Comparison of ENCODE assay signal across 21 cellular contexts in genomic region chr10:83606275-83606674, GRCh38.
DNase-seq lines count a peak whose midpoint lies in the region; ATAC-seq, FAIRE-seq and TF ChIP-seq lines count a peak whose summit lies in the region.
"Had no signal": no experiment of that assay in that cellular context is flagged by ENCODE, and none has a peak within 500 bp of the region (broad histone marks: within the 10 kb centered on the region; RNA-seq: fewer than 3 reads in every experiment).

No MANE protein-coding gene starts in this region.

- H3K27me3 ChIP-seq in right atrium auricular region (no peaks in the 10 kb centered on the region), astrocyte (ENCODE audit: insufficient read depth, low read length) (no peaks in the 10 kb centered on the region), iPS DF 6.9 (ENCODE audit: control insufficient read depth, insufficient read depth, low read length) (no peaks in the 10 kb centered on the region)
- H3K27me3 ChIP-seq: ovary, upper lobe of left lung had no signal

- no peak overlapping the region for H3K4me3 Mint-ChIP-seq in astrocyte (ENCODE audit: unreplicated experiment)
- H3K4me3 Mint-ChIP-seq in activated CD8-positive, alpha-beta T cell treated with anti-CD3 and anti-CD28 coated beads for 36 hours = no peak overlapping the region
- H3K4me3 Mint-ChIP-seq: activated naive CD8-positive, alpha-beta T cell treated with anti-CD3 and anti-CD28 coated beads, Interleukin-2, amount 50 U/mL, for 24 hours; activated T-helper 1 cell treated with anti-CD3 and anti-CD28 coated beads, Interleukin-12 subunit alpha, Interleukin-12 subunit beta, Interleukin-2, Interleukin-4 antibody, amounts not matched to agents 30 ng/mL and 10 ng/mL and 1 ng/mL, durations not matched to agents 14 hours and 24 hours and 36 hours; CD8-positive, alpha-beta T cell; central memory CD8-positive, alpha-beta T cell; stimulated activated naive B cell treated with anti-CD40 and anti-IgM and Interleukin-4, amounts not matched to agents 10 μg/mL and 1 μg/mL and 100 μg/mL, for 72 hours had no signal

- H2AFZ ChIP-seq in astrocyte (ENCODE audit: low read depth, low read length) = peak overlapping the region; percentile 58

- peaks cover 33% of the 10 kb centered on the region for H3K4me1 Mint-ChIP-seq in astrocyte (ENCODE audit: low read depth, unreplicated experiment)
- H3K4me1 Mint-ChIP-seq in activated CD8-positive, alpha-beta T cell treated with anti-CD3 and anti-CD28 coated beads for 36 hours (ENCODE audit: low read depth) = no peaks in the 10 kb centered on the region
- H3K4me1 Mint-ChIP-seq: activated naive CD8-positive, alpha-beta T cell treated with anti-CD3 and anti-CD28 coated beads, Interleukin-2, amount 50 U/mL, for 24 hours; stimulated activated naive B cell treated with anti-CD40 and anti-IgM and Interleukin-4, amounts not matched to agents 10 μg/mL and 1 μg/mL and 100 μg/mL, for 72 hours had no signal

- DNase-seq in Right ventricle myocardium inferior (ENCODE audit: missing footprints) = no peak
- DNase-seq in right atrium auricular region (ENCODE audit: low spot score) = no peak
- peak; percentile 39 for DNase-seq in astrocyte (ENCODE audit: low read depth)
- peak; percentile 13 for DNase-seq in iPS DF 6.9 (ENCODE audit: low read depth, low spot score)
- DNase-seq in DMS153 (lab: John Stamatoyannopoulos, UW) = no peak
- no peak for DNase-seq in NCI-H2107 (lab: John Stamatoyannopoulos, UW)
- DNase-seq in activated CD8-positive, alpha-beta T cell treated with anti-CD3 and anti-CD28 coated beads for 36 hours = no peak
- DNase-seq: activated CD4-positive, alpha-beta T cell treated with anti-CD3 and anti-CD28 coated beads, Interleukin-2, amount 50 U/mL, for 48 hours; activated naive CD8-positive, alpha-beta T cell treated with anti-CD3 and anti-CD28 coated beads, Interleukin-2, amount 50 U/mL, for 24 hours; CD8-positive, alpha-beta T cell; NCI-H2227 treated with DMSO at 0.1 percent for 48 hours; ovary; stimulated activated naive B cell treated with anti-CD40 and anti-IgM and Interleukin-4, amounts not matched to agents 10 μg/mL and 1 μg/mL and 100 μg/mL, for 72 hours; upper lobe of left lung had no signal

- POLR2A ChIA-PET in activated CD8-positive, alpha-beta T cell treated with anti-CD3 and anti-CD28 coated beads for 36 hours (lab: Charles Lee) = no interaction called here

- no peaks in the 10 kb centered on the region for H3K79me2 ChIP-seq in astrocyte (ENCODE audit: insufficient read depth, low read length)

- H3K27me3 Mint-ChIP-seq in astrocyte (ENCODE audit: low read depth, unreplicated experiment) = no peaks in the 10 kb centered on the region
- H3K27me3 Mint-ChIP-seq in activated CD8-positive, alpha-beta T cell treated with anti-CD3 and anti-CD28 coated beads for 36 hours = no peaks in the 10 kb centered on the region
- H3K27me3 Mint-ChIP-seq: activated naive CD8-positive, alpha-beta T cell treated with anti-CD3 and anti-CD28 coated beads, Interleukin-2, amount 50 U/mL, for 24 hours; central memory CD8-positive, alpha-beta T cell; stimulated activated naive B cell treated with anti-CD40 and anti-IgM and Interleukin-4, amounts not matched to agents 10 μg/mL and 1 μg/mL and 100 μg/mL, for 72 hours had no signal

- H3K4me3 ChIP-seq in right atrium auricular region (no peak overlapping the region), astrocyte (ENCODE audit: insufficient read depth, low read depth, low read length) (no peak overlapping the region), iPS DF 6.9 (ENCODE audit: low read length) (no peak overlapping the region)
- H3K4me3 ChIP-seq: ovary, upper lobe of left lung had no signal

- TF ChIP-seq CTCF in right atrium auricular region (IDR thresholded peaks at IDR 0.05) (no peak), astrocyte (IDR thresholded peaks at IDR 0.05; ENCODE audit: insufficient read depth, low read depth, low read length) (no peak)
- TF ChIP-seq CTCF in activated CD8-positive, alpha-beta T cell treated with anti-CD3 and anti-CD28 coated beads for 36 hours (IDR thresholded peaks at IDR 0.05) = no peak

- H3K9me3 Mint-ChIP-seq in astrocyte (ENCODE audit: unreplicated experiment) = peaks cover 2% of the 10 kb centered on the region
- peaks cover 2% of the 10 kb centered on the region for H3K9me3 Mint-ChIP-seq in activated CD8-positive, alpha-beta T cell treated with anti-CD3 and anti-CD28 coated beads for 36 hours
- H3K9me3 Mint-ChIP-seq: activated T-helper 1 cell treated with anti-CD3 and anti-CD28 coated beads, Interleukin-12 subunit alpha, Interleukin-12 subunit beta, Interleukin-2, Interleukin-4 antibody, amounts not matched to agents 30 ng/mL and 10 ng/mL and 1 ng/mL, durations not matched to agents 14 hours and 24 hours and 36 hours; CD8-positive, alpha-beta T cell had no signal

- no peak overlapping the region for H3K9ac ChIP-seq in astrocyte (ENCODE audit: low read length)

- no peaks in the 10 kb centered on the region for H3K9me3 ChIP-seq in right atrium auricular region
- H3K9me3 ChIP-seq in astrocyte (ENCODE audit: insufficient read depth, low read depth, low read length) = no peaks in the 10 kb centered on the region
- H3K9me3 ChIP-seq in iPS DF 6.9 (ENCODE audit: control insufficient read depth, insufficient read depth, low read length) = no peaks in the 10 kb centered on the region
- H3K9me3 ChIP-seq: ovary, upper lobe of left lung had no signal

- H3K36me3 ChIP-seq in right atrium auricular region = no peaks in the 10 kb centered on the region
- H3K36me3 ChIP-seq in astrocyte (ENCODE audit: insufficient read depth, low read length) = no peaks in the 10 kb centered on the region
- H3K36me3 ChIP-seq in iPS DF 6.9 (ENCODE audit: control insufficient read depth, insufficient read depth, low read length) = no peaks in the 10 kb centered on the region
- H3K36me3 ChIP-seq: ovary, upper lobe of left lung had no signal

- FAIRE-seq in astrocyte (lab: Jason Lieb, UNC) = no peak
- FAIRE-seq: GM12891, HepG2, keratinocyte had no signal

- CTCF ChIA-PET in activated CD8-positive, alpha-beta T cell treated with anti-CD3 and anti-CD28 coated beads for 36 hours (lab: Charles Lee) = no interaction called here

- no peaks in the 10 kb centered on the region for H4K20me1 ChIP-seq in astrocyte (ENCODE audit: insufficient read depth, low read length)

- H3K27ac Mint-ChIP-seq in astrocyte (ENCODE audit: unreplicated experiment) = no peak overlapping the region
- no peak overlapping the region for H3K27ac Mint-ChIP-seq in activated CD8-positive, alpha-beta T cell treated with anti-CD3 and anti-CD28 coated beads for 36 hours
- H3K27ac Mint-ChIP-seq: activated naive CD8-positive, alpha-beta T cell treated with anti-CD3 and anti-CD28 coated beads, Interleukin-2, amount 50 U/mL, for 24 hours; activated T-helper 1 cell treated with anti-CD3 and anti-CD28 coated beads, Interleukin-12 subunit alpha, Interleukin-12 subunit beta, Interleukin-2, Interleukin-4 antibody, amounts not matched to agents 30 ng/mL and 10 ng/mL and 1 ng/mL, durations not matched to agents 14 hours and 24 hours and 36 hours; CD8-positive, alpha-beta T cell; stimulated activated naive B cell treated with anti-CD40 and anti-IgM and Interleukin-4, amounts not matched to agents 10 μg/mL and 1 μg/mL and 100 μg/mL, for 72 hours had no signal

- peak; percentile 57 for ATAC-seq in Right ventricle myocardium inferior
- ATAC-seq in activated CD8-positive, alpha-beta T cell treated with anti-CD3 and anti-CD28 coated beads for 36 hours = no peak
- ATAC-seq in GM21576 (IDR thresholded peaks at IDR 0.05; ENCODE audit: unreplicated experiment) = no peak
- ATAC-seq: activated naive CD8-positive, alpha-beta T cell treated with anti-CD3 and anti-CD28 coated beads, Interleukin-2, amount 50 U/mL, for 24 hours; CD8-positive, alpha-beta T cell; HCT116; HepG2; stimulated activated naive B cell treated with anti-CD40 and anti-IgM and Interleukin-4, amounts not matched to agents 10 μg/mL and 1 μg/mL and 100 μg/mL, for 72 hours had no signal

- intact Hi-C loops in Right ventricle myocardium inferior (cut with DNase I) = no loop called here
- intact Hi-C loops in activated CD8-positive, alpha-beta T cell treated with anti-CD3 and anti-CD28 coated beads for 36 hours (cut with micrococcal nuclease) = no loop called here

- H3K36me3 Mint-ChIP-seq in astrocyte (ENCODE audit: low read depth, unreplicated experiment) = no peaks in the 10 kb centered on the region
- no peaks in the 10 kb centered on the region for H3K36me3 Mint-ChIP-seq in activated CD8-positive, alpha-beta T cell treated with anti-CD3 and anti-CD28 coated beads for 36 hours (ENCODE audit: low read depth)
- H3K36me3 Mint-ChIP-seq: CD8-positive, alpha-beta T cell; stimulated activated naive B cell treated with anti-CD40 and anti-IgM and Interleukin-4, amounts not matched to agents 10 μg/mL and 1 μg/mL and 100 μg/mL, for 72 hours had no signal

- H3K4me1 ChIP-seq in right atrium auricular region = no peaks in the 10 kb centered on the region
- H3K4me1 ChIP-seq in astrocyte (ENCODE audit: insufficient read depth, low read length) = peaks cover 41% of the 10 kb centered on the region
- H3K4me1 ChIP-seq in iPS DF 6.9 (ENCODE audit: control insufficient read depth, insufficient read depth, low read length) = no peaks in the 10 kb centered on the region
- H3K4me1 ChIP-seq: upper lobe of left lung had no signal

- peak overlapping the region; percentile 16 for H3K4me2 ChIP-seq in astrocyte (ENCODE audit: low read length)

- H3K27ac ChIP-seq in right atrium auricular region = peak overlapping the region in 1 of 2 donors; percentile 7
- peak overlapping the region; percentile 43 for H3K27ac ChIP-seq in astrocyte (ENCODE audit: low read depth, low read length)
- no peak overlapping the region for H3K27ac ChIP-seq in iPS DF 6.9 (ENCODE audit: low read length)
- H3K27ac ChIP-seq: ovary, upper lobe of left lung had no signal

Comparison
In these comparisons a context has a peak if more than half of its experiments do, and no peak if none do; other contexts are left out.
1. DNase-seq: peak in astrocyte (single experiment) and iPS DF 6.9 (single experiment); none in Right ventricle myocardium inferior (single experiment), right atrium auricular region (single experiment), DMS153 (single experiment), NCI-H2107 (single experiment) and activated CD8-positive, alpha-beta T cell treated with anti-CD3 and anti-CD28 coated beads for 36 hours (single experiment).